ENCODE assay signal across 16 cellular contexts in genomic region chr2:9410108-9410507, GRCh38.
"Had no signal": no experiment of that assay in that cellular context is flagged by ENCODE, and none has a peak within 500 bp of the region (broad histone marks: within the 10 kb centered on the region; RNA-seq: fewer than 3 reads in every experiment).

No MANE protein-coding gene starts in this region.

- H3K27me3 Mint-ChIP-seq: activated CD4-positive, alpha-beta memory T cell treated with anti-CD3 and anti-CD28 coated beads for 36 hours; activated T-helper 17 cell treated with anti-CD3 and anti-CD28 coated beads, Interleukin-2, amount 50 U/mL, for 72 hours; brain; dendritic cell treated with granulocyte-macrophage colony-stimulating factor and Interleukin-4, amounts not matched to agents 40 ng/mL and 50 ng/mL, for 4 days had no signal

- DNase-seq: activated CD4-positive, alpha-beta memory T cell treated with anti-CD3 and anti-CD28 coated beads for 36 hours; activated CD4-positive, CD25-positive, alpha-beta regulatory T cell treated with anti-CD3 and anti-CD28 coated beads, Interleukin-2, amount 50 U/mL, for 72 hours; activated CD8-positive, alpha-beta memory T cell treated with anti-CD3 and anti-CD28 coated beads, Interleukin-2, amount 50 U/mL, for 48 hours; activated naive CD4-positive, alpha-beta T cell treated with anti-CD3 and anti-CD28 coated beads, Interleukin-2, amount 50 U/mL, for 16 hours; amygdala; kidney; left ventricle myocardium superior; ovary; stimulated activated CD4-positive, alpha-beta T cell treated with anti-CD3 and anti-CD28 coated beads, Interleukin-15, amount 100 ng/mL, for 24 hours; stimulated activated CD4-positive, alpha-beta T cell treated with anti-CD3 and anti-CD28 coated beads, Interleukin-4, amount 100 ng/mL, for 24 hours; tibial artery had no signal

- H3K4me1 Mint-ChIP-seq: neural crest cell had no signal

- H3K27ac Mint-ChIP-seq: activated CD4-positive, alpha-beta memory T cell treated with anti-CD3 and anti-CD28 coated beads for 36 hours; activated T-helper 17 cell treated with anti-CD3 and anti-CD28 coated beads, Interleukin-2, amount 50 U/mL, for 72 hours; brain; dendritic cell treated with granulocyte-macrophage colony-stimulating factor and Interleukin-4, amounts not matched to agents 40 ng/mL and 50 ng/mL, for 4 days had no signal

- H3K9me3 Mint-ChIP-seq: activated CD4-positive, alpha-beta memory T cell treated with anti-CD3 and anti-CD28 coated beads for 36 hours; activated T-helper 17 cell treated with anti-CD3 and anti-CD28 coated beads, Interleukin-2, amount 50 U/mL, for 72 hours; brain; dendritic cell treated with granulocyte-macrophage colony-stimulating factor and Interleukin-4, amounts not matched to agents 40 ng/mL and 50 ng/mL, for 4 days; neural crest cell had no signal

- ATAC-seq: activated T-helper 17 cell treated with anti-CD3 and anti-CD28 coated beads, Interleukin-2, amount 50 U/mL, for 72 hours; gastroesophageal sphincter; left ventricle myocardium superior had no signal

- FAIRE-seq: kidney had no signal

- H3K4me3 Mint-ChIP-seq: activated CD4-positive, alpha-beta memory T cell treated with anti-CD3 and anti-CD28 coated beads for 36 hours; activated T-helper 17 cell treated with anti-CD3 and anti-CD28 coated beads, Interleukin-2, amount 50 U/mL, for 72 hours; brain; dendritic cell treated with granulocyte-macrophage colony-stimulating factor and Interleukin-4, amounts not matched to agents 40 ng/mL and 50 ng/mL, for 4 days; neural crest cell had no signal
